Comparison of ENCODE assay signal across 19 cellular contexts in the genomic region with DNA sequence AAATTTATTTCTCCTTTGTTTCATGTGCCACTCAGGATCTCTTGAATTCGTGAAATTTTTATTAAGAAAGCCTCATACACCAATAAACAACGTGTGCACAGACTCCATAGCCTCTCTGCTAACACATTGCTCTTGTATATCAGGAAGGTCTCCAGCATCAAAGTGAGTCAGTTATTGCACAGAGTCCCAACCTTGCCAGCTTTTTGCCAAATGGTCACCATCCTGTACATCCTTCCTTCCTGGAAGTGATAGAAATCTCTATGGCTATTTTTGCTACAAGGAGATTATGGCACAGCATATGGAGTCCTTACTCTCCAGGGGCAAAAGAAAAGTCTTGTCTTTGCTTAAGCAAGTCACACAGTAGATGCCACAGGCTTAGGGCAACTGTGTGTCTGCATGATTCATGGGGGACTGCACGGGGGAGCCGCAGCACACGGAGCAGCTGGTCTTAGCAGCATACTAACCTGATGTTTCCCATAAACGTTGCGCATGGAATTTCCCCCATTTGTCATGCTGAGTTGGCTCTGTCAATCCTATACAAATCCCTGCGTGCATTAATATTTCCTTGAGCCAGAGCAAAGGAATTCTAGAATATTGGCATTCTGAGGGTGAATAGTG.
DNase-seq lines count a peak whose midpoint lies in the region; ATAC-seq and TF ChIP-seq lines count a peak whose summit lies in the region.
"Had no signal": no experiment of that assay in that cellular context is flagged by ENCODE, and none has a peak within 500 bp of the region (broad histone marks: within the 10 kb centered on the region; RNA-seq: fewer than 3 reads in every experiment).

No MANE protein-coding gene starts in this region.

- no peak overlapping the region for H3K4me3 ChIP-seq in gastrocnemius medialis
- H3K4me3 ChIP-seq: sigmoid colon, stomach had no signal

- peak; percentile 90 for DNase-seq in LHCN-M2 (ENCODE audit: low read depth)
- peak; percentile 50 for DNase-seq in amniotic stem cell (lab: John Stamatoyannopoulos, UW)
- DNase-seq in glomerular endothelial cell (ENCODE audit: extremely low read depth, low read depth, low spot score): peak; percentile 75
- DNase-seq in gastrocnemius medialis: no peak
- DNase-seq in C1 segment of cervical spinal cord (lab: John Stamatoyannopoulos, UW): no peak
- DNase-seq in KBM-7: no peak
- no peak for DNase-seq in NCI-H187 (lab: John Stamatoyannopoulos, UW)
- no peak for DNase-seq in inferior parietal cortex (ENCODE audit: extremely low spot score)
- DNase-seq: activated naive CD8-positive, alpha-beta T cell treated with anti-CD3 and anti-CD28 coated beads, Interleukin-2, amount 10 ng/mL, durations not matched to agents 7 days and 5 days; CD4-positive, alpha-beta memory T cell; cortex of kidney; GDM1; immature natural killer cell; MM.1S; NCI-H2171; sigmoid colon; stomach had no signal

- H3K36me3 ChIP-seq in gastrocnemius medialis: no peaks in the 10 kb centered on the region
- H3K36me3 ChIP-seq: sigmoid colon, stomach had no signal

- H3K9me3 ChIP-seq in gastrocnemius medialis: no peaks in the 10 kb centered on the region
- H3K9me3 ChIP-seq: sigmoid colon, stomach had no signal

- intact Hi-C loops in gastrocnemius medialis (cut with DNase I; ENCODE audit: low total_unique reads): no loop called here

- ATAC-seq in gastrocnemius medialis: peak; percentile 34 to 44
- ATAC-seq: activated CD4-positive, CD25-positive, alpha-beta regulatory T cell treated with anti-CD3 and anti-CD28 coated beads, Interleukin-2, amount 50 U/mL, for 24 hours; HCT116 had no signal

- no peak for TF ChIP-seq CTCF in gastrocnemius medialis (IDR thresholded peaks at IDR 0.05 in 4 of 5, conservative IDR thresholded peaks at IDR 0.05 in 1 of 5)

- peak overlapping the region; percentile 19 to 60 (median 47) for H3K27ac ChIP-seq in gastrocnemius medialis
- H3K27ac ChIP-seq: stomach had no signal

- no peaks in the 10 kb centered on the region for H3K27me3 ChIP-seq in gastrocnemius medialis
- H3K27me3 ChIP-seq: sigmoid colon, stomach had no signal

- TF ChIP-seq POLR2A in gastrocnemius medialis (IDR thresholded peaks at IDR 0.05): no peak

- in situ Hi-C loops in gastrocnemius medialis (cut with MboI; ENCODE audit: low sequenced_read_pairs in 4 of 4) (no loop called here), KBM-7 (cut with MboI; ENCODE audit: low pct_unique_long_range_greater_than_20kb, low sequenced_read_pairs) (no loop called here)

- H3K4me1 ChIP-seq in gastrocnemius medialis: peaks cover 26 to 45% of the 10 kb centered on the region in 2 donors

Comparison
In these comparisons a context has a peak if more than half of its experiments do, and no peak if none do; other contexts are left out.
1. DNase-seq: peak in LHCN-M2 (single experiment), amniotic stem cell (single experiment) and glomerular endothelial cell (single experiment); none in gastrocnemius medialis (0 of 2), C1 segment of cervical spinal cord (0 of 14), KBM-7 (single experiment), NCI-H187 (0 of 2) and inferior parietal cortex (single experiment).